In genomic region chr6:88972504-88973423, GRCh38 we compare ENCODE assay signal across 18 cellular contexts.
"Had no signal": no experiment of that assay in that cellular context is flagged by ENCODE, and none has a peak within 500 bp of the region (broad histone marks: within the 10 kb centered on the region; RNA-seq: fewer than 3 reads in every experiment).

No MANE protein-coding gene starts in this region.

- H3K27me3 ChIP-seq: esophagus muscularis mucosa, left lung, suprapubic skin, upper lobe of left lung had no signal

- DNase-seq: activated CD4-positive, alpha-beta memory T cell treated with anti-CD3 and anti-CD28 coated beads for 36 hours; activated CD4-positive, alpha-beta T cell treated with anti-CD3 and anti-CD28 coated beads for 1 hour; activated gamma-delta T cell; activated T-cell treated with anti-CD3 and anti-CD28 coated beads, Interleukin-2, amount 50 U/mL, for 48 hours; amygdala; glutamatergic neuron; left lung; occipital lobe; psoas muscle; stimulated activated naive CD8-positive, alpha-beta T cell treated with anti-CD3 and anti-CD28 coated beads, Interleukin-15, Interleukin-2, amounts not matched to agents 100 U/mL and 50 U/mL, for 24 hours; upper lobe of left lung had no signal

- H3K4me3 Mint-ChIP-seq: activated CD4-positive, alpha-beta memory T cell treated with anti-CD3 and anti-CD28 coated beads for 36 hours; activated naive CD8-positive, alpha-beta T cell; natural killer cell treated with Interleukin-12 subunit alpha and Interleukin-12 subunit beta and Interleukin-15 and Interleukin-18, amount 100 ng/mL, for 72 hours had no signal

- H3K27ac ChIP-seq: esophagus muscularis mucosa, left lung, psoas muscle, suprapubic skin, upper lobe of left lung had no signal

- H3K36me3 ChIP-seq: esophagus muscularis mucosa, left lung, suprapubic skin, upper lobe of left lung had no signal

- FAIRE-seq: endometrium, islet of Langerhans had no signal

- H3K27me3 Mint-ChIP-seq: activated CD4-positive, alpha-beta memory T cell treated with anti-CD3 and anti-CD28 coated beads for 36 hours; activated naive CD8-positive, alpha-beta T cell had no signal

- H3K4me1 ChIP-seq: esophagus muscularis mucosa, left lung, psoas muscle, suprapubic skin, upper lobe of left lung had no signal

- H3K27ac Mint-ChIP-seq: activated CD4-positive, alpha-beta memory T cell treated with anti-CD3 and anti-CD28 coated beads for 36 hours; activated naive CD8-positive, alpha-beta T cell; natural killer cell treated with Interleukin-12 subunit alpha and Interleukin-12 subunit beta and Interleukin-15 and Interleukin-18, amount 100 ng/mL, for 72 hours had no signal

- H3K9me3 Mint-ChIP-seq: natural killer cell treated with Interleukin-12 subunit alpha and Interleukin-12 subunit beta and Interleukin-15 and Interleukin-18, amount 100 ng/mL, for 72 hours had no signal

- H3K36me3 Mint-ChIP-seq: activated CD4-positive, alpha-beta memory T cell treated with anti-CD3 and anti-CD28 coated beads for 36 hours; activated naive CD8-positive, alpha-beta T cell had no signal

- ATAC-seq: left lung; natural killer cell treated with Interleukin-12 subunit alpha and Interleukin-12 subunit beta and Interleukin-15 and Interleukin-18, amount 100 ng/mL, for 72 hours; psoas muscle; sciatic nerve; stimulated activated naive CD8-positive, alpha-beta T cell treated with anti-CD3 and anti-CD28 coated beads, Interleukin-15, Interleukin-2, amounts not matched to agents 100 U/mL and 50 U/mL, for 24 hours had no signal

- H3K4me3 ChIP-seq: esophagus muscularis mucosa, left lung, psoas muscle, suprapubic skin, upper lobe of left lung had no signal
